In the genomic region with DNA sequence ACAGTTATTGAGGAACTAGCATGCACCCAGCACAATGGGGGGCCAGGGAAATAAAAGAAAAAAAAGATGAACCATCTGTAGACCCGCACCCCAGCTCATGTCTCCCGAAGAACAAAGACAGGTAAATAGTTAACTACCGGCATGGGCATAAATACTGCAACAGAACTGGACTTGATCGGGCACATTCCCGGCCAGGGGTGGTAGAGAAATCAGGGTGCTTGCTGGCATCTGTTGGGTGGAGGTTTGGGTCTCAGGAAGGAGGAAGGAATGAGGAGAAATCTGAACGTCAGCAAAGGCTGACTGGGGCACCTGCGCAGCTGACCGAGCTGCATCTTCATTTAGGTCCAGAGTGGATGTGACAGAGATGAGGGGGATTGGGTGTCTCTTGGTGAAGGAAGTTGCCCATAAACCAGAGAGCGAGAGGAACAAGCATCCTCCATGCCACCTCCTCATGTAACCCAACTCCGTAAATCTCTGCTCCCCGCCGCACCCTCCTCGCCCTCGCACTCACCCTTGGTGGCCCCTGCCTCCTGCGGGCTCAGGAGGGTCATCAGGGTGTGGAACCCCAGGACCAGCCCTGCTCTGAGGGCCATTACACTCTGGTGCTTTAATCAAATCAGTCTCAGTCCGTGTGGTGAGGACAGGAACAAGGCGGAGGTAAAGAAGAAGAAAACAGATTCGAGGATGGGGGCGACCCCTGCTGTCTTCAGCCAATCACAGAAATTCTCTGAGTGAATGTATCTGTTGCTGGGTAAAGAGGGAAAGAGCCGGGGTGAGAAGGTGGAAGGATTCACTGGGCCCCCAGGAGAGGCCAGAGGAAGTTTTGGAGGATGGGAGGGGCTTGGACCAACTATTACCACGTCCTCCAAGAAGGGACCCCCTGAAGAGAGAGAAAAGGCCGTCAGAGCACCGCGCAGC, we compare ENCODE assay signal across 8 cellular contexts. TPM values are rescaled to one million over a fixed set of nuclear protein-coding genes. Genes with fewer than 3 reads are reported as not detected.
A peak's percentile ranks its signal among the peaks of the same experiment; 100 is the strongest.
DNase-seq lines count a peak whose midpoint lies in the region; ATAC-seq and TF ChIP-seq lines count a peak whose summit lies in the region.

A gene (minus strand): TSS at position 648 of the 918 bp plus-strand sequence.

- no peaks in the 10 kb centered on the region for H4K20me1 ChIP-seq in osteoblast (ENCODE audit: insufficient read depth, low read length)

- H2AFZ ChIP-seq in osteoblast (ENCODE audit: low read length), result peak within 1 kb of the TSS; percentile 49

- peak; percentile 83 for ATAC-seq in GM19043 (IDR thresholded peaks at IDR 0.05; ENCODE audit: low read depth, unreplicated experiment)
- ATAC-seq in HG03342 (IDR thresholded peaks at IDR 0.05; ENCODE audit: unreplicated experiment), result peak; percentile 90
- peak; percentile 99 for ATAC-seq in activated CD8-positive, alpha-beta T cell treated with anti-CD3 and anti-CD28 coated beads for 36 hours
- peak; percentile 62 for ATAC-seq in esophagus mucosa

- peak within 1 kb of the TSS; percentile 84 for H3K4me3 Mint-ChIP-seq in activated CD8-positive, alpha-beta T cell treated with anti-CD3 and anti-CD28 coated beads for 36 hours

- POLR2A ChIA-PET in activated CD8-positive, alpha-beta T cell treated with anti-CD3 and anti-CD28 coated beads for 36 hours (lab: Charles Lee), result interaction anchor here (0.9 to 1.4 kb wide), 3 partner anchors 37 to 56 kb away, joined by 3 to 5 read pairs (median 4); a partner anchor contains a TSS

- H3K36me3 Mint-ChIP-seq in activated CD8-positive, alpha-beta T cell treated with anti-CD3 and anti-CD28 coated beads for 36 hours (ENCODE audit: low read depth), result peaks cover 2% of the 10 kb centered on the region

- H3K36me3 ChIP-seq in osteoblast (ENCODE audit: insufficient read depth, low read length), result no peaks in the 10 kb centered on the region

- no peaks in the 10 kb centered on the region for H3K9me3 Mint-ChIP-seq in activated CD8-positive, alpha-beta T cell treated with anti-CD3 and anti-CD28 coated beads for 36 hours

- intact Hi-C loops in activated CD8-positive, alpha-beta T cell treated with anti-CD3 and anti-CD28 coated beads for 36 hours (cut with micrococcal nuclease), result loop anchor here (10.0 kb wide), 1 partner anchor 236 kb away; no protein-coding TSS in a partner anchor

- peaks cover 45% of the 10 kb centered on the region for H3K27me3 ChIP-seq in osteoblast (ENCODE audit: insufficient read depth, low read length)

- H3K4me2 ChIP-seq in osteoblast (ENCODE audit: insufficient read depth, low read length), result peak within 1 kb of the TSS; percentile 66

- CTCF ChIA-PET in activated CD8-positive, alpha-beta T cell treated with anti-CD3 and anti-CD28 coated beads for 36 hours (lab: Charles Lee), result interaction anchor here (0.7 to 2.8 kb wide), 5 partner anchors 9 to 149 kb away, joined by 3 to 10 read pairs (median 3); no protein-coding TSS in a partner anchor

- H3K9me3 ChIP-seq in osteoblast (ENCODE audit: low read depth, low read length), result no peaks in the 10 kb centered on the region

- H3K27ac ChIP-seq in osteoblast (ENCODE audit: low read depth, low read length), result no peak within 1 kb of the TSS

- no peak for TF ChIP-seq CTCF in activated CD8-positive, alpha-beta T cell treated with anti-CD3 and anti-CD28 coated beads for 36 hours (IDR thresholded peaks at IDR 0.05)
- TF ChIP-seq CTCF in osteoblast (IDR thresholded peaks at IDR 0.05; ENCODE audit: extremely low read depth, low read depth, low read length), result no peak

- peak within 1 kb of the TSS; percentile 6 for H3K4me3 ChIP-seq in osteoblast (ENCODE audit: insufficient read depth, low read length)

- H3K27ac Mint-ChIP-seq in activated CD8-positive, alpha-beta T cell treated with anti-CD3 and anti-CD28 coated beads for 36 hours, result peak within 1 kb of the TSS; percentile 81

- no peaks in the 10 kb centered on the region for H3K27me3 Mint-ChIP-seq in activated CD8-positive, alpha-beta T cell treated with anti-CD3 and anti-CD28 coated beads for 36 hours

- DNase-seq in D341Med (ENCODE audit: low spot score), result peak; percentile 58
- DNase-seq in activated CD8-positive, alpha-beta T cell treated with anti-CD3 and anti-CD28 coated beads for 36 hours, result peak; percentile 83
- DNase-seq in osteoblast (ENCODE audit: insufficient read length, low spot score, missing footprints), result peak; percentile 79
- no peak for DNase-seq in middle frontal gyrus (ENCODE audit: extremely low spot score, low spot score)
- no peak for DNase-seq in mesenteric fat pad (ENCODE audit: low spot score)

- no peaks in the 10 kb centered on the region for H3K4me1 ChIP-seq in osteoblast (ENCODE audit: insufficient read depth, low read length)

- H3K4me1 Mint-ChIP-seq in activated CD8-positive, alpha-beta T cell treated with anti-CD3 and anti-CD28 coated beads for 36 hours (ENCODE audit: low read depth), result peaks cover 24% of the 10 kb centered on the region

- H3K79me2 ChIP-seq in osteoblast (ENCODE audit: insufficient read depth, low read length), result no peaks in the 10 kb centered on the region

RNA-seq across cellular contexts. Expression of the gene that starts here (rescaled TPM):
- total RNA-seq in activated CD8-positive, alpha-beta T cell treated with anti-CD3 and anti-CD28 coated beads for 36 hours, result 1 to 10 TPM; 6.4 to 8.1 TPM
- total RNA-seq in esophagus mucosa (1.4 TPM), osteoblast (under 0.01 and 2.4 TPM in 2 replicates), mesenteric fat pad (5.0 TPM)

Comparison
In these comparisons a context has a peak if more than half of its experiments do, and no peak if none do; other contexts are left out.
1. DNase-seq: peak in D341Med (single experiment), activated CD8-positive, alpha-beta T cell treated with anti-CD3 and anti-CD28 coated beads for 36 hours (single experiment) and osteoblast (single experiment); none in middle frontal gyrus (single experiment) and mesenteric fat pad (single experiment).
2. Peak in every context shown above with its lines, with median percentiles within 50 percentile points of each other: ATAC-seq.